In genomic region chr7:122561326-122561725, GRCh38 we compare ENCODE assay signal across 25 cellular contexts.
"Had no signal": no experiment of that assay in that cellular context is flagged by ENCODE, and none has a peak within 500 bp of the region (broad histone marks: within the 10 kb centered on the region; RNA-seq: fewer than 3 reads in every experiment).

No MANE protein-coding gene starts in this region.

- H3K9me3 ChIP-seq: neutrophil, pancreas, prostate gland, right lobe of liver, sigmoid colon, stomach, thoracic aorta, thyroid gland, tibial nerve, upper lobe of left lung, vagina had no signal

- FAIRE-seq: pancreas, small intestine, urothelium cell line had no signal

- H3K36me3 ChIP-seq: neutrophil, pancreas, prostate gland, right lobe of liver, sigmoid colon, stomach, thoracic aorta, thyroid gland, tibial nerve, vagina had no signal

- H3K4me1 ChIP-seq: prostate gland, right lobe of liver, thyroid gland, tibial nerve, vagina had no signal

- ATAC-seq: natural killer cell; pancreas; right cardiac atrium; right lobe of liver; stimulated activated effector memory CD8-positive, alpha-beta T cell treated with anti-CD3 and anti-CD28 coated beads, Interleukin-12 subunit alpha, Interleukin-12 subunit beta, amount 100 ng/mL, for 72 hours; stimulated activated naive B cell treated with anti-CD40 and anti-IgM and Interleukin-4, amounts not matched to agents 10 μg/mL and 1 μg/mL and 100 μg/mL, for 72 hours had no signal

- H3K27me3 ChIP-seq: neutrophil, pancreas, sigmoid colon, stomach, thyroid gland, tibial nerve, upper lobe of left lung, vagina had no signal

- DNase-seq: natural killer cell; nucleus accumbens; pancreas; retina; right cardiac atrium; right lobe of liver; sigmoid colon; small intestine; stimulated activated CD4-positive, alpha-beta T cell treated with anti-CD3 and anti-CD28 coated beads, Interleukin-15, amount 100 ng/mL, for 24 hours; stimulated activated CD4-positive, alpha-beta T cell treated with anti-CD3 and anti-CD28 coated beads, Interleukin-2, amount 100 ng/mL, for 24 hours; stimulated activated CD4-positive, alpha-beta T cell treated with anti-CD3 and anti-CD28 coated beads, Interleukin-2, amount 100 ng/mL, for 48 hours; stimulated activated CD4-positive, alpha-beta T cell treated with anti-CD3 and anti-CD28 coated beads, Interleukin-4, amount 100 ng/mL, for 24 hours; stimulated activated naive B cell treated with anti-CD40 and anti-IgM and Interleukin-4, amounts not matched to agents 10 μg/mL and 1 μg/mL and 100 μg/mL, for 72 hours; stimulated activated naive CD4-positive, alpha-beta T cell treated with Interleukin-2 at 50 U/mL for 16 hours; stomach; thyroid gland; trophoblast cell; upper lobe of left lung had no signal

- H3K27ac ChIP-seq: neutrophil, pancreas, prostate gland, right lobe of liver, sigmoid colon, stomach, thoracic aorta, thyroid gland, tibial nerve, upper lobe of left lung, vagina had no signal

- H3K4me3 ChIP-seq: pancreas, prostate gland, right lobe of liver, sigmoid colon, stomach, thoracic aorta, thyroid gland, tibial nerve, upper lobe of left lung, vagina had no signal
